In genomic region chr4:120857312-120857711, GRCh38 we compare ENCODE assay signal across 14 cellular contexts.
A peak's percentile ranks its signal among the peaks of the same experiment; 100 is the strongest.
DNase-seq lines count a peak whose midpoint lies in the region; ATAC-seq, FAIRE-seq and TF ChIP-seq lines count a peak whose summit lies in the region.
"Had no signal": no experiment of that assay in that cellular context is flagged by ENCODE, and none has a peak within 500 bp of the region (broad histone marks: within the 10 kb centered on the region; RNA-seq: fewer than 3 reads in every experiment).

No MANE protein-coding gene starts in this region.

- H3K27ac ChIP-seq in KMS-11 (no peak overlapping the region), astrocyte (ENCODE audit: low read depth, low read length) (no peak overlapping the region)
- H3K27ac ChIP-seq: SK-N-MC had no signal

- H3K36me3 ChIP-seq in KMS-11 (ENCODE audit: insufficient read depth) (no peaks in the 10 kb centered on the region), astrocyte (ENCODE audit: insufficient read depth, low read length) (no peaks in the 10 kb centered on the region)

- FAIRE-seq in astrocyte (lab: Jason Lieb, UNC): peak; percentile 32

- DNase-seq in astrocyte (ENCODE audit: low read depth): peak; percentile 32
- peak; percentile 83 for DNase-seq in fibroblast of peridontal ligament (ENCODE audit: extremely low read depth)
- no peak for DNase-seq in GM03348 (ENCODE audit: low spot score)
- DNase-seq in cortex of kidney (lab: John Stamatoyannopoulos, UW): no peak
- DNase-seq in erythroblast (lab: John Stamatoyannopoulos, UW): no peak
- DNase-seq: C1 segment of cervical spinal cord, NCI-H1048, NCI-H146 had no signal

- H3K27ac Mint-ChIP-seq in astrocyte (ENCODE audit: unreplicated experiment): no peak overlapping the region

- ATAC-seq in GM19452 (IDR thresholded peaks at IDR 0.05; ENCODE audit: unreplicated experiment): no peak
- ATAC-seq: HCT116, Panc1, Right ventricle myocardium inferior had no signal

- H3K79me2 ChIP-seq in KMS-11 (ENCODE audit: insufficient read depth, low read depth) (no peaks in the 10 kb centered on the region), astrocyte (ENCODE audit: insufficient read depth, low read length) (no peaks in the 10 kb centered on the region)

- H4K20me1 ChIP-seq in KMS-11 (ENCODE audit: insufficient read depth) (no peaks in the 10 kb centered on the region), astrocyte (ENCODE audit: insufficient read depth, low read length) (no peaks in the 10 kb centered on the region)

- H3K4me3 ChIP-seq in KMS-11 (IDR thresholded peaks at IDR 0.05; ENCODE audit: insufficient read depth, low read depth, low read length) (no peak overlapping the region), astrocyte (ENCODE audit: insufficient read depth, low read depth, low read length) (no peak overlapping the region)
- H3K4me3 ChIP-seq: SK-N-MC had no signal

- H3K4me3 Mint-ChIP-seq in astrocyte (ENCODE audit: unreplicated experiment): no peak overlapping the region

- TF ChIP-seq CTCF in KMS-11 (conservative IDR thresholded peaks at IDR 0.05; ENCODE audit: low read depth, low read length) (no peak), astrocyte (IDR thresholded peaks at IDR 0.05; ENCODE audit: insufficient read depth, low read depth, low read length) (no peak)

- H3K9me3 ChIP-seq in astrocyte (ENCODE audit: insufficient read depth, low read depth, low read length): no peaks in the 10 kb centered on the region

- H3K9me3 Mint-ChIP-seq in astrocyte (ENCODE audit: unreplicated experiment): no peaks in the 10 kb centered on the region

- peaks cover 69% of the 10 kb centered on the region for H3K4me1 ChIP-seq in KMS-11 (ENCODE audit: low read depth, poor library complexity, severe bottlenecking)
- H3K4me1 ChIP-seq in astrocyte (ENCODE audit: insufficient read depth, low read length): no peaks in the 10 kb centered on the region

- H3K27me3 Mint-ChIP-seq in astrocyte (ENCODE audit: low read depth, unreplicated experiment): no peaks in the 10 kb centered on the region

- H3K4me1 Mint-ChIP-seq in astrocyte (ENCODE audit: low read depth, unreplicated experiment): no peaks in the 10 kb centered on the region

- H3K4me2 ChIP-seq in KMS-11: peak overlapping the region; percentile 81
- no peak overlapping the region for H3K4me2 ChIP-seq in astrocyte (ENCODE audit: low read length)

- H3K9ac ChIP-seq in KMS-11 (no peak overlapping the region), astrocyte (ENCODE audit: low read length) (no peak overlapping the region)

- H3K36me3 Mint-ChIP-seq in astrocyte (ENCODE audit: low read depth, unreplicated experiment): no peaks in the 10 kb centered on the region

- no peak for TF ChIP-seq POLR2A in erythroblast (IDR thresholded peaks at IDR 0.05; ENCODE audit: low read length)

- H3K27me3 ChIP-seq in KMS-11 (ENCODE audit: insufficient read depth, low read depth) (no peaks in the 10 kb centered on the region), astrocyte (ENCODE audit: insufficient read depth, low read length) (no peaks in the 10 kb centered on the region)

- H2AFZ ChIP-seq in KMS-11 (ENCODE audit: low read depth) (no peak overlapping the region), astrocyte (ENCODE audit: low read depth, low read length) (no peak overlapping the region)

Comparison
In these comparisons a context has a peak if more than half of its experiments do, and no peak if none do; other contexts are left out.
1. DNase-seq: peak in astrocyte (single experiment) and fibroblast of peridontal ligament (single experiment); none in GM03348 (single experiment), cortex of kidney (single experiment) and erythroblast (0 of 2).